ENCODE assay signal across 15 cellular contexts in the genomic region with DNA sequence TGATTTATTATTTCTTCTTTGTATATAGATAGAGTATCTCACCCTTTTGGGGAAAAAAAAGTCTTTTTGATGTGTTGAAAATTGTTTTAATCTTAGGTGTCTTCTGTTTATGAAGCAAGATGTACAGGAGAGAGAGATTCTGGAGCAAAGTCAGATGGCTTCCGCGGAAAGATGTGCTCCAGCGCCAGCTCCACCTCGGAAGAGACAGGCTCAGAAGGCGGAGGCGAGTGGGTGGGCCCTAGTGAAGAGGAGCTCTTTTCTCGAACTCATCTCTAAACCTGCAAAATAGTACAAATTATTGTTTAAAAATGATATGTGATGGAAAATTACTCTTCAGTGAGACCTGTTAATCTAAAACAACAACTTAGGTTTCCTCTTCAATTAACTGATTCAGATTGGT. TPM values are rescaled to one million over a fixed set of nuclear protein-coding genes. Genes with fewer than 3 reads are reported as not detected.
DNase-seq lines count a peak whose midpoint lies in the region; ATAC-seq and TF ChIP-seq lines count a peak whose summit lies in the region.
"Had no signal": no experiment of that assay in that cellular context is flagged by ENCODE, and none has a peak within 500 bp of the region (broad histone marks: within the 10 kb centered on the region; RNA-seq: fewer than 3 reads in every experiment).

No MANE protein-coding gene starts in this region.

- H3K4me1 Mint-ChIP-seq in activated naive CD8-positive, alpha-beta T cell (ENCODE audit: low read depth), result no peaks in the 10 kb centered on the region
- no peaks in the 10 kb centered on the region for H3K4me1 Mint-ChIP-seq in activated naive CD8-positive, alpha-beta T cell treated with anti-CD3 and anti-CD28 coated beads for 36 hours
- H3K4me1 Mint-ChIP-seq in brain, result peaks cover 25% of the 10 kb centered on the region
- no peaks in the 10 kb centered on the region for H3K4me1 Mint-ChIP-seq in stimulated activated effector memory CD8-positive, alpha-beta T cell treated with anti-CD3 and anti-CD28 coated beads, Interleukin-12 subunit alpha, Interleukin-12 subunit beta, amount 100 ng/mL, for 72 hours

- H3K27ac Mint-ChIP-seq in activated naive CD8-positive, alpha-beta T cell, result peak overlapping the region; percentile 24
- H3K27ac Mint-ChIP-seq in activated naive CD8-positive, alpha-beta T cell treated with anti-CD3 and anti-CD28 coated beads for 36 hours, result no peak overlapping the region
- H3K27ac Mint-ChIP-seq in brain, result peak overlapping the region in 3 of 5 experiments; percentile 28 to 76 (median 31)
- H3K27ac Mint-ChIP-seq in stimulated activated effector memory CD8-positive, alpha-beta T cell treated with anti-CD3 and anti-CD28 coated beads, Interleukin-12 subunit alpha, Interleukin-12 subunit beta, amount 100 ng/mL, for 72 hours, result peak overlapping the region; percentile 44
- H3K27ac Mint-ChIP-seq: CD14-positive monocyte, H9 had no signal

- H3K27me3 Mint-ChIP-seq in activated naive CD8-positive, alpha-beta T cell, result no peaks in the 10 kb centered on the region
- no peaks in the 10 kb centered on the region for H3K27me3 Mint-ChIP-seq in activated naive CD8-positive, alpha-beta T cell treated with anti-CD3 and anti-CD28 coated beads for 36 hours
- no peaks in the 10 kb centered on the region for H3K27me3 Mint-ChIP-seq in brain
- H3K27me3 Mint-ChIP-seq: CD8-positive, alpha-beta memory T cell had no signal

- intact Hi-C loops in head of caudate nucleus (cut with DNase I), result no loop called here

- no peaks in the 10 kb centered on the region for H3K9me3 Mint-ChIP-seq in activated naive CD8-positive, alpha-beta T cell (ENCODE audit: low read depth)
- no peaks in the 10 kb centered on the region for H3K9me3 Mint-ChIP-seq in activated naive CD8-positive, alpha-beta T cell treated with anti-CD3 and anti-CD28 coated beads for 36 hours
- no peaks in the 10 kb centered on the region for H3K9me3 Mint-ChIP-seq in brain
- H3K9me3 Mint-ChIP-seq in stimulated activated effector memory CD8-positive, alpha-beta T cell treated with anti-CD3 and anti-CD28 coated beads, Interleukin-12 subunit alpha, Interleukin-12 subunit beta, amount 100 ng/mL, for 72 hours, result no peaks in the 10 kb centered on the region
- H3K9me3 Mint-ChIP-seq: CD8-positive, alpha-beta memory T cell; H9 had no signal

- ATAC-seq in stimulated activated effector memory CD8-positive, alpha-beta T cell treated with anti-CD3 and anti-CD28 coated beads, Interleukin-12 subunit alpha, Interleukin-12 subunit beta, amount 100 ng/mL, for 72 hours, result no peak
- ATAC-seq in HG03457 (IDR thresholded peaks at IDR 0.05; ENCODE audit: unreplicated experiment), result no peak

- peaks cover 6% of the 10 kb centered on the region for H3K36me3 Mint-ChIP-seq in activated naive CD8-positive, alpha-beta T cell
- peaks cover 22% of the 10 kb centered on the region for H3K36me3 Mint-ChIP-seq in activated naive CD8-positive, alpha-beta T cell treated with anti-CD3 and anti-CD28 coated beads for 36 hours
- peaks cover 70% of the 10 kb centered on the region for H3K36me3 Mint-ChIP-seq in brain
- H3K36me3 Mint-ChIP-seq in stimulated activated effector memory CD8-positive, alpha-beta T cell treated with anti-CD3 and anti-CD28 coated beads, Interleukin-12 subunit alpha, Interleukin-12 subunit beta, amount 100 ng/mL, for 72 hours, result peaks cover 75% of the 10 kb centered on the region

- TF ChIP-seq CTCF in brain (conservative IDR thresholded peaks at IDR 0.05), result no peak

- H3K4me3 Mint-ChIP-seq in activated naive CD8-positive, alpha-beta T cell, result no peak overlapping the region
- no peak overlapping the region for H3K4me3 Mint-ChIP-seq in activated naive CD8-positive, alpha-beta T cell treated with anti-CD3 and anti-CD28 coated beads for 36 hours
- H3K4me3 Mint-ChIP-seq in brain, result no peak overlapping the region
- H3K4me3 Mint-ChIP-seq in stimulated activated effector memory CD8-positive, alpha-beta T cell treated with anti-CD3 and anti-CD28 coated beads, Interleukin-12 subunit alpha, Interleukin-12 subunit beta, amount 100 ng/mL, for 72 hours, result no peak overlapping the region
- H3K4me3 Mint-ChIP-seq: CD14-positive monocyte; CD8-positive, alpha-beta memory T cell; H9 had no signal

- no peak for DNase-seq in activated naive CD8-positive, alpha-beta T cell treated with anti-CD3 and anti-CD28 coated beads for 36 hours
- peak in 39 of 42 donors; percentile 40 to 89 (median 70) for DNase-seq in head of caudate nucleus
- no peak for DNase-seq in stimulated activated effector memory CD8-positive, alpha-beta T cell treated with anti-CD3 and anti-CD28 coated beads, Interleukin-12 subunit alpha, Interleukin-12 subunit beta, amount 100 ng/mL, for 72 hours (ENCODE audit: low spot score in 2 of 2)
- DNase-seq in activated effector memory CD4-positive, alpha-beta T cell treated with anti-CD3 and anti-CD28 coated beads, Interleukin-2, amount 50 U/mL, for 16 hours, result no peak
- no peak for DNase-seq in stimulated activated CD4-positive, alpha-beta T cell treated with anti-CD3 and anti-CD28 coated beads, Interleukin-4, amount 100 ng/mL, for 24 hours
- DNase-seq: Caco-2; CD8-positive, alpha-beta memory T cell; DND-41; GDM1; GOT3; H9 had no signal

RNA-seq across cellular contexts. Expression of a gene that starts 28.9 kb away (rescaled TPM):
- 10 to 100 TPM; 38.4 to 39.3 TPM for total RNA-seq in activated naive CD8-positive, alpha-beta T cell treated with anti-CD3 and anti-CD28 coated beads for 36 hours
- 56.0 TPM for polyA plus RNA-seq in brain (ENCODE audit: insufficient read depth, low read depth, low replicate concordance)

Comparison
In these comparisons a context has a peak if more than half of its experiments do, and no peak if none do; other contexts are left out.
1. DNase-seq: peak in head of caudate nucleus (39 of 42); none in activated naive CD8-positive, alpha-beta T cell treated with anti-CD3 and anti-CD28 coated beads for 36 hours (single experiment), stimulated activated effector memory CD8-positive, alpha-beta T cell treated with anti-CD3 and anti-CD28 coated beads, Interleukin-12 subunit alpha, Interleukin-12 subunit beta, amount 100 ng/mL, for 72 hours (0 of 2), activated effector memory CD4-positive, alpha-beta T cell treated with anti-CD3 and anti-CD28 coated beads, Interleukin-2, amount 50 U/mL, for 16 hours (single experiment) and stimulated activated CD4-positive, alpha-beta T cell treated with anti-CD3 and anti-CD28 coated beads, Interleukin-4, amount 100 ng/mL, for 24 hours (single experiment).